1 cellular context compared by ENCODE assay signal in the genomic region with DNA sequence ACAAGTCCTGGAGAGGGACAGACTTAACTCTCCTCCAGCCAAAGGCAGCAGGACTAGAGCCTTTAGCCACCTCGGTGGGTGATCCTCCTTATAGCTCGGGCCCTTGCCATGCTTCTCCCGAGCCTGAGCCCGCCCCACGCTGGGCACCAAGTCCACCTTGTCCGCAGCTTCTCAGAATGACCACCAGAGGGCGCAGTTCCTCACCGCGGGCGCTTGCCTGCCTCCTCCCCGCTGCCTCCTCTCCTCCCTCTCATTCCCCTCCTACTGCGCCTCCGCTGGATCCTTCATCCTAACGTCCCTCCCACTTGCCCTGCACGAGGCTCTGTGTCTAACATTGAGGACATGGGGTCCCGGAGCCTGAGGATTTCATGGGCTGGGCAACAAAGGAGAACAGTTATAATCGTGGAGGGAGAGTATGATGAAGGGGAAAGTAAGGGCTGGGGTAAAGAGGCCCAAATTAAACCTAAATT.
A peak's percentile ranks its signal among the peaks of the same experiment; 100 is the strongest.
TF ChIP-seq lines count a peak whose summit lies in the region.

No MANE protein-coding gene starts in this region.

TF ChIP-seq in HepG2, 621 proteins besides CTCF, POLR2A, EP300 and RAD21 (continued from another document and continues in another):
- TF ChIP-seq, protein P1, sequence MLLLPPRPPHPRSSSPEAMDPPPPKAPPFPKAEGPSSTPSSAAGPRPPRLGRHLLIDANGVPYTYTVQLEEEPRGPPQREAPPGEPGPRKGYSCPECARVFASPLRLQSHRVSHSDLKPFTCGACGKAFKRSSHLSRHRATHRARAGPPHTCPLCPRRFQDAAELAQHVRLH (CRISPR knock-in tag; IDR thresholded peaks at IDR 0.05; ENCODE audit: borderline replicate concordance, low read depth): peak; percentile 83; the same call in 1 of the 2 replicates
- no peak for TF ChIP-seq ZNF550 (CRISPR knock-in tag; IDR thresholded peaks at IDR 0.05; ENCODE audit: borderline replicate concordance)
- TF ChIP-seq ZNF775 (CRISPR knock-in tag; IDR thresholded peaks at IDR 0.05; ENCODE audit: borderline replicate concordance): no peak
- no peak for TF ChIP-seq ATAD3A (CRISPR knock-in tag; IDR thresholded peaks at IDR 0.05)
- no peak for TF ChIP-seq ZSCAN31 (CRISPR knock-in tag; IDR thresholded peaks at IDR 0.05; ENCODE audit: low read depth)
- TF ChIP-seq, protein P2, sequence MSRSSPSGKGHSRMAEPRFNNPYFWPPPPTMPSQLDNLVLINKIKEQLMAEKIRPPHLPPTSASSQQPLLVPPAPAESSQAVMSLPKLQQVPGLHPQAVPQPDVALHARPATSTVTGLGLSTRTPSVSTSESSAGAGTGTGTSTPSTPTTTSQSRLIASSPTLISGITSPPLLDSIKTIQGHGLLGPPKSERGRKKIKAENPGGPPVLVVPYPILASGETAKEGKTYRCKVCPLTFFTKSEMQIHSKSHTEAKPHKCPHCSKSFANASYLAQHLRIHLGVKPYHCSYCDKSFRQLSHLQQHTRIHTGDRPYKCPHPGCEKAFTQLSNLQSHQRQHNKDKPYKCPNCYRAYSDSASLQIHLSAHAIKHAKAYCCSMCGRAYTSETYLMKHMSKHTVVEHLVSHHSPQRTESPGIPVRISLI (CRISPR knock-in tag; IDR thresholded peaks at IDR 0.05; ENCODE audit: borderline replicate concordance): no peak
- TF ChIP-seq, protein P3, sequence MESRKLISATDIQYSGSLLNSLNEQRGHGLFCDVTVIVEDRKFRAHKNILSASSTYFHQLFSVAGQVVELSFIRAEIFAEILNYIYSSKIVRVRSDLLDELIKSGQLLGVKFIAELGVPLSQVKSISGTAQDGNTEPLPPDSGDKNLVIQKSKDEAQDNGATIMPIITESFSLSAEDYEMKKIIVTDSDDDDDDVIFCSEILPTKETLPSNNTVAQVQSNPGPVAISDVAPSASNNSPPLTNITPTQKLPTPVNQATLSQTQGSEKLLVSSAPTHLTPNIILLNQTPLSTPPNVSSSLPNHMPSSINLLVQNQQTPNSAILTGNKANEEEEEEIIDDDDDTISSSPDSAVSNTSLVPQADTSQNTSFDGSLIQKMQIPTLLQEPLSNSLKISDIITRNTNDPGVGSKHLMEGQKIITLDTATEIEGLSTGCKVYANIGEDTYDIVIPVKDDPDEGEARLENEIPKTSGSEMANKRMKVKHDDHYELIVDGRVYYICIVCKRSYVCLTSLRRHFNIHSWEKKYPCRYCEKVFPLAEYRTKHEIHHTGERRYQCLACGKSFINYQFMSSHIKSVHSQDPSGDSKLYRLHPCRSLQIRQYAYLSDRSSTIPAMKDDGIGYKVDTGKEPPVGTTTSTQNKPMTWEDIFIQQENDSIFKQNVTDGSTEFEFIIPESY (CRISPR knock-in tag; IDR thresholded peaks at IDR 0.05): peak; percentile 55; the same call in 1 of the 2 replicates
- TF ChIP-seq NR2F6 (IDR thresholded peaks at IDR 0.05): no peak
- TF ChIP-seq NR2F6 (CRISPR knock-in tag; IDR thresholded peaks at IDR 0.05): 0 out of 2 replicates have a peak, but pooled peaks have one; percentile 39
- TF ChIP-seq AGO1 (IDR thresholded peaks at IDR 0.05; ENCODE audit: low read depth, low read length, poor library complexity, severe bottlenecking): no peak
- TF ChIP-seq PPARG (CRISPR knock-in tag; conservative IDR thresholded peaks at IDR 0.05): 0 out of 2 replicates have a peak, but pooled peaks have one; percentile 31
- TF ChIP-seq SETDB1 (CRISPR knock-in tag; IDR thresholded peaks at IDR 0.05; ENCODE audit: borderline replicate concordance): no peak
- no peak for TF ChIP-seq RFXAP (CRISPR knock-in tag; IDR thresholded peaks at IDR 0.05; ENCODE audit: borderline replicate concordance)
- TF ChIP-seq CHD2 (IDR thresholded peaks at IDR 0.05; ENCODE audit: low read depth, low read length): no peak
- TF ChIP-seq, protein P4, sequence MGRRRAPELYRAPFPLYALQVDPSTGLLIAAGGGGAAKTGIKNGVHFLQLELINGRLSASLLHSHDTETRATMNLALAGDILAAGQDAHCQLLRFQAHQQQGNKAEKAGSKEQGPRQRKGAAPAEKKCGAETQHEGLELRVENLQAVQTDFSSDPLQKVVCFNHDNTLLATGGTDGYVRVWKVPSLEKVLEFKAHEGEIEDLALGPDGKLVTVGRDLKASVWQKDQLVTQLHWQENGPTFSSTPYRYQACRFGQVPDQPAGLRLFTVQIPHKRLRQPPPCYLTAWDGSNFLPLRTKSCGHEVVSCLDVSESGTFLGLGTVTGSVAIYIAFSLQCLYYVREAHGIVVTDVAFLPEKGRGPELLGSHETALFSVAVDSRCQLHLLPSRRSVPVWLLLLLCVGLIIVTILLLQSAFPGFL (CRISPR knock-in tag; IDR thresholded peaks at IDR 0.05): no peak
- no peak for TF ChIP-seq GABPA (IDR thresholded peaks at IDR 0.05; ENCODE audit: low read depth, low read length)
- no peak for TF ChIP-seq GABPA (CRISPR knock-in tag; IDR thresholded peaks at IDR 0.05; ENCODE audit: low read depth)
- TF ChIP-seq STAT5B (CRISPR knock-in tag; IDR thresholded peaks at IDR 0.05): no peak
- TF ChIP-seq SMAD9 (CRISPR knock-in tag; IDR thresholded peaks at IDR 0.05): no peak
- TF ChIP-seq, protein P5, sequence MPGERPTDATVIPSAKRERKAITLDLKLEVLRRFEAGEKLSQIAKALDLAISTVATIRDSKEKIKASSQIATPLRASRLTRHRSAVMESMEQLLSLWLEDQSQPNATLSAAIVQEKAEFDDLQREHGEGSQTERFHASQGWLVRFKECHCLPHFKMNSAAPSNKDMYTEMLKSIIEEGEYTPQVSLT (CRISPR knock-in tag; IDR thresholded peaks at IDR 0.05; ENCODE audit: borderline replicate concordance, low read depth): no peak
- peak; percentile 78 for TF ChIP-seq FOXC1 (CRISPR knock-in tag; IDR thresholded peaks at IDR 0.05; ENCODE audit: borderline replicate concordance)
- TF ChIP-seq, protein P6, sequence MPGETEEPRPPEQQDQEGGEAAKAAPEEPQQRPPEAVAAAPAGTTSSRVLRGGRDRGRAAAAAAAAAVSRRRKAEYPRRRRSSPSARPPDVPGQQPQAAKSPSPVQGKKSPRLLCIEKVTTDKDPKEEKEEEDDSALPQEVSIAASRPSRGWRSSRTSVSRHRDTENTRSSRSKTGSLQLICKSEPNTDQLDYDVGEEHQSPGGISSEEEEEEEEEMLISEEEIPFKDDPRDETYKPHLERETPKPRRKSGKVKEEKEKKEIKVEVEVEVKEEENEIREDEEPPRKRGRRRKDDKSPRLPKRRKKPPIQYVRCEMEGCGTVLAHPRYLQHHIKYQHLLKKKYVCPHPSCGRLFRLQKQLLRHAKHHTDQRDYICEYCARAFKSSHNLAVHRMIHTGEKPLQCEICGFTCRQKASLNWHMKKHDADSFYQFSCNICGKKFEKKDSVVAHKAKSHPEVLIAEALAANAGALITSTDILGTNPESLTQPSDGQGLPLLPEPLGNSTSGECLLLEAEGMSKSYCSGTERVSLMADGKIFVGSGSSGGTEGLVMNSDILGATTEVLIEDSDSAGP (CRISPR knock-in tag; IDR thresholded peaks at IDR 0.05; ENCODE audit: borderline replicate concordance): peak; percentile 46
- no peak for TF ChIP-seq POLR2AphosphoS5 (IDR thresholded peaks at IDR 0.05; ENCODE audit: low read depth, low read length)
- TF ChIP-seq, protein P7, sequence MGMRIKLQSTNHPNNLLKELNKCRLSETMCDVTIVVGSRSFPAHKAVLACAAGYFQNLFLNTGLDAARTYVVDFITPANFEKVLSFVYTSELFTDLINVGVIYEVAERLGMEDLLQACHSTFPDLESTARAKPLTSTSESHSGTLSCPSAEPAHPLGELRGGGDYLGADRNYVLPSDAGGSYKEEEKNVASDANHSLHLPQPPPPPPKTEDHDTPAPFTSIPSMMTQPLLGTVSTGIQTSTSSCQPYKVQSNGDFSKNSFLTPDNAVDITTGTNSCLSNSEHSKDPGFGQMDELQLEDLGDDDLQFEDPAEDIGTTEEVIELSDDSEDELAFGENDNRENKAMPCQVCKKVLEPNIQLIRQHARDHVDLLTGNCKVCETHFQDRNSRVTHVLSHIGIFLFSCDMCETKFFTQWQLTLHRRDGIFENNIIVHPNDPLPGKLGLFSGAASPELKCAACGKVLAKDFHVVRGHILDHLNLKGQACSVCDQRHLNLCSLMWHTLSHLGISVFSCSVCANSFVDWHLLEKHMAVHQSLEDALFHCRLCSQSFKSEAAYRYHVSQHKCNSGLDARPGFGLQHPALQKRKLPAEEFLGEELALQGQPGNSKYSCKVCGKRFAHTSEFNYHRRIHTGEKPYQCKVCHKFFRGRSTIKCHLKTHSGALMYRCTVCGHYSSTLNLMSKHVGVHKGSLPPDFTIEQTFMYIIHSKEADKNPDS (CRISPR knock-in tag; IDR thresholded peaks at IDR 0.05): 0 out of 2 replicates have a peak, but pooled peaks have one; percentile 26
- TF ChIP-seq, protein P8, sequence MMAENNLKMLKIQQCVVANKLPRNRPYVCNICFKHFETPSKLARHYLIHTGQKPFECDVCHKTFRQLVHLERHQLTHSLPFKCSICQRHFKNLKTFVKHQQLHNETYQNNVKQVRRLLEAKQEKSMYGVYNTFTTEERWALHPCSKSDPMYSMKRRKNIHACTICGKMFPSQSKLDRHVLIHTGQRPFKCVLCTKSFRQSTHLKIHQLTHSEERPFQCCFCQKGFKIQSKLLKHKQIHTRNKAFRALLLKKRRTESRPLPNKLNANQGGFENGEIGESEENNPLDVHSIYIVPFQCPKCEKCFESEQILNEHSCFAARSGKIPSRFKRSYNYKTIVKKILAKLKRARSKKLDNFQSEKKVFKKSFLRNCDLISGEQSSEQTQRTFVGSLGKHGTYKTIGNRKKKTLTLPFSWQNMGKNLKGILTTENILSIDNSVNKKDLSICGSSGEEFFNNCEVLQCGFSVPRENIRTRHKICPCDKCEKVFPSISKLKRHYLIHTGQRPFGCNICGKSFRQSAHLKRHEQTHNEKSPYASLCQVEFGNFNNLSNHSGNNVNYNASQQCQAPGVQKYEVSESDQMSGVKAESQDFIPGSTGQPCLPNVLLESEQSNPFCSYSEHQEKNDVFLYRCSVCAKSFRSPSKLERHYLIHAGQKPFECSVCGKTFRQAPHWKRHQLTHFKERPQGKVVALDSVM (CRISPR knock-in tag; IDR thresholded peaks at IDR 0.05): peak; percentile 94
- 0 out of 2 replicates have a peak, but pooled peaks have one; percentile 42 for TF ChIP-seq ZNF782 (CRISPR knock-in tag; IDR thresholded peaks at IDR 0.05; ENCODE audit: borderline replicate concordance)
- no peak for TF ChIP-seq NFE2L2 (IDR thresholded peaks at IDR 0.05; ENCODE audit: low read length)
- no peak for TF ChIP-seq TBL1XR1 (IDR thresholded peaks at IDR 0.05; ENCODE audit: borderline replicate concordance, low read length, partially characterized antibody)
- TF ChIP-seq, protein P9, sequence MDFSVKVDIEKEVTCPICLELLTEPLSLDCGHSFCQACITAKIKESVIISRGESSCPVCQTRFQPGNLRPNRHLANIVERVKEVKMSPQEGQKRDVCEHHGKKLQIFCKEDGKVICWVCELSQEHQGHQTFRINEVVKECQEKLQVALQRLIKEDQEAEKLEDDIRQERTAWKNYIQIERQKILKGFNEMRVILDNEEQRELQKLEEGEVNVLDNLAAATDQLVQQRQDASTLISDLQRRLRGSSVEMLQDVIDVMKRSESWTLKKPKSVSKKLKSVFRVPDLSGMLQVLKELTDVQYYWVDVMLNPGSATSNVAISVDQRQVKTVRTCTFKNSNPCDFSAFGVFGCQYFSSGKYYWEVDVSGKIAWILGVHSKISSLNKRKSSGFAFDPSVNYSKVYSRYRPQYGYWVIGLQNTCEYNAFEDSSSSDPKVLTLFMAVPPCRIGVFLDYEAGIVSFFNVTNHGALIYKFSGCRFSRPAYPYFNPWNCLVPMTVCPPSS (IDR thresholded peaks at IDR 0.05): no peak
- TF ChIP-seq, protein P10, sequence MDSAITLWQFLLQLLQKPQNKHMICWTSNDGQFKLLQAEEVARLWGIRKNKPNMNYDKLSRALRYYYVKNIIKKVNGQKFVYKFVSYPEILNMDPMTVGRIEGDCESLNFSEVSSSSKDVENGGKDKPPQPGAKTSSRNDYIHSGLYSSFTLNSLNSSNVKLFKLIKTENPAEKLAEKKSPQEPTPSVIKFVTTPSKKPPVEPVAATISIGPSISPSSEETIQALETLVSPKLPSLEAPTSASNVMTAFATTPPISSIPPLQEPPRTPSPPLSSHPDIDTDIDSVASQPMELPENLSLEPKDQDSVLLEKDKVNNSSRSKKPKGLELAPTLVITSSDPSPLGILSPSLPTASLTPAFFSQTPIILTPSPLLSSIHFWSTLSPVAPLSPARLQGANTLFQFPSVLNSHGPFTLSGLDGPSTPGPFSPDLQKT (CRISPR knock-in tag; IDR thresholded peaks at IDR 0.05; ENCODE audit: borderline replicate concordance): no peak
- TF ChIP-seq, protein P11, sequence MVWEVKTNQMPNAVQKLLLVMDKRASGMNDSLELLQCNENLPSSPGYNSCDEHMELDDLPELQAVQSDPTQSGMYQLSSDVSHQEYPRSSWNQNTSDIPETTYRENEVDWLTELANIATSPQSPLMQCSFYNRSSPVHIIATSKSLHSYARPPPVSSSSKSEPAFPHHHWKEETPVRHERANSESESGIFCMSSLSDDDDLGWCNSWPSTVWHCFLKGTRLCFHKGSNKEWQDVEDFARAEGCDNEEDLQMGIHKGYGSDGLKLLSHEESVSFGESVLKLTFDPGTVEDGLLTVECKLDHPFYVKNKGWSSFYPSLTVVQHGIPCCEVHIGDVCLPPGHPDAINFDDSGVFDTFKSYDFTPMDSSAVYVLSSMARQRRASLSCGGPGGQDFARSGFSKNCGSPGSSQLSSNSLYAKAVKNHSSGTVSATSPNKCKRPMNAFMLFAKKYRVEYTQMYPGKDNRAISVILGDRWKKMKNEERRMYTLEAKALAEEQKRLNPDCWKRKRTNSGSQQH (CRISPR knock-in tag; IDR thresholded peaks at IDR 0.05; ENCODE audit: low read depth): no peak
- TF ChIP-seq SPEN (CRISPR knock-in tag; IDR thresholded peaks at IDR 0.05; ENCODE audit: low read depth): 0 out of 2 replicates have a peak, but pooled peaks have one; percentile 35
- TF ChIP-seq KLF6 (CRISPR knock-in tag; IDR thresholded peaks at IDR 0.05): no peak
- 0 out of 2 replicates have a peak, but pooled peaks have one; percentile 23 for TF ChIP-seq ZNF709 (CRISPR knock-in tag; IDR thresholded peaks at IDR 0.05)
- no peak for TF ChIP-seq PRPF4 (IDR thresholded peaks at IDR 0.05; ENCODE audit: low read depth, low read length, poor library complexity, severe bottlenecking)
- TF ChIP-seq KDM3A (CRISPR knock-in tag; IDR thresholded peaks at IDR 0.05; ENCODE audit: low read depth): 0 out of 2 replicates have a peak, but pooled peaks have one; percentile 33
- no peak for TF ChIP-seq ATF7-NPFF (CRISPR knock-in tag; IDR thresholded peaks at IDR 0.05; ENCODE audit: low read depth)
- TF ChIP-seq, protein P12, sequence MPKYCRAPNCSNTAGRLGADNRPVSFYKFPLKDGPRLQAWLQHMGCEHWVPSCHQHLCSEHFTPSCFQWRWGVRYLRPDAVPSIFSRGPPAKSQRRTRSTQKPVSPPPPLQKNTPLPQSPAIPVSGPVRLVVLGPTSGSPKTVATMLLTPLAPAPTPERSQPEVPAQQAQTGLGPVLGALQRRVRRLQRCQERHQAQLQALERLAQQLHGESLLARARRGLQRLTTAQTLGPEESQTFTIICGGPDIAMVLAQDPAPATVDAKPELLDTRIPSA (CRISPR knock-in tag; IDR thresholded peaks at IDR 0.05; ENCODE audit: borderline replicate concordance): no peak
- TF ChIP-seq MYNN (CRISPR knock-in tag; IDR thresholded peaks at IDR 0.05; ENCODE audit: low read depth): no peak
- no peak for TF ChIP-seq SMYD3 (CRISPR knock-in tag; IDR thresholded peaks at IDR 0.05)
- 0 out of 2 replicates have a peak, but pooled peaks have one; percentile 12 for TF ChIP-seq NFYC (CRISPR knock-in tag; IDR thresholded peaks at IDR 0.05)
- TF ChIP-seq ZNF577 (CRISPR knock-in tag; IDR thresholded peaks at IDR 0.05; ENCODE audit: borderline replicate concordance, low read depth): no peak
